Comparison of ENCODE assay signal across 28 cellular contexts in genomic region chr11:33859306-33859705, GRCh38. TPM values are rescaled to one million over a fixed set of nuclear protein-coding genes. Genes with fewer than 3 reads are reported as not detected.
"Had no signal": no experiment of that assay in that cellular context is flagged by ENCODE, and none has a peak within 500 bp of the region (broad histone marks: within the 10 kb centered on the region; RNA-seq: fewer than 3 reads in every experiment).

No MANE protein-coding gene starts in this region.

- H3K36me3 ChIP-seq: brain microvascular endothelial cell had no signal

- H3K4me3 Mint-ChIP-seq: activated CD8-positive, alpha-beta T cell treated with anti-CD3 and anti-CD28 coated beads for 36 hours; activated naive CD8-positive, alpha-beta T cell; activated T-cell treated with anti-CD3 and anti-CD28 coated beads, Interleukin-2, amount 50 U/mL, for 4 hours; activated T-helper 17 cell treated with anti-CD3 and anti-CD28 coated beads, Interleukin-2, amount 50 U/mL, for 72 hours; central memory CD8-positive, alpha-beta T cell; T-cell; T-helper 1 cell treated with Interleukin-12 subunit alpha and Interleukin-12 subunit beta and Interleukin-4 antibody, amounts not matched to agents 30 μg/mL and 1 μg/mL, for 36 hours; WTC11 had no signal

- H3K4me1 Mint-ChIP-seq: activated T-helper 17 cell treated with anti-CD3 and anti-CD28 coated beads, Interleukin-2, amount 50 U/mL, for 72 hours; T-cell had no signal

- ATAC-seq: activated CD8-positive, alpha-beta T cell treated with anti-CD3 and anti-CD28 coated beads for 36 hours; activated T-cell treated with anti-CD3 and anti-CD28 coated beads, Interleukin-2, amount 50 U/mL, for 4 hours; activated T-helper 17 cell treated with anti-CD3 and anti-CD28 coated beads, Interleukin-2, amount 50 U/mL, for 72 hours; T-cell; WTC11 had no signal

- H3K27ac Mint-ChIP-seq: activated CD8-positive, alpha-beta T cell treated with anti-CD3 and anti-CD28 coated beads for 36 hours; activated naive CD8-positive, alpha-beta T cell; activated T-helper 17 cell treated with anti-CD3 and anti-CD28 coated beads, Interleukin-2, amount 50 U/mL, for 72 hours; T-cell; T-helper 1 cell treated with Interleukin-12 subunit alpha and Interleukin-12 subunit beta and Interleukin-4 antibody, amounts not matched to agents 30 μg/mL and 1 μg/mL, for 36 hours; WTC11 had no signal

- H3K27ac ChIP-seq: brain microvascular endothelial cell, coronary artery, epithelial cell of prostate, esophagus squamous epithelium, VCaP had no signal

- H3K36me3 Mint-ChIP-seq: activated naive CD8-positive, alpha-beta T cell; T-cell; WTC11 had no signal

- H3K27me3 ChIP-seq: brain microvascular endothelial cell had no signal

- H3K9me3 Mint-ChIP-seq: activated CD8-positive, alpha-beta T cell treated with anti-CD3 and anti-CD28 coated beads for 36 hours; activated T-cell treated with anti-CD3 and anti-CD28 coated beads, Interleukin-2, amount 50 U/mL, for 4 hours; activated T-helper 17 cell treated with anti-CD3 and anti-CD28 coated beads, Interleukin-2, amount 50 U/mL, for 72 hours; central memory CD8-positive, alpha-beta T cell; T-cell; T-helper 1 cell treated with Interleukin-12 subunit alpha and Interleukin-12 subunit beta and Interleukin-4 antibody, amounts not matched to agents 30 μg/mL and 1 μg/mL, for 36 hours; WTC11 had no signal

- H3K9me3 ChIP-seq: esophagus squamous epithelium had no signal

- DNase-seq: activated CD4-positive, alpha-beta T cell treated with anti-CD3 and anti-CD28 coated beads for 1 hour; activated CD4-positive, alpha-beta T cell treated with anti-CD3 and anti-CD28 coated beads for 4 hours; activated CD4-positive, alpha-beta T cell treated with anti-CD3 and anti-CD28 coated beads, Interleukin-2, amount 50 U/mL, for 1 hour; activated CD4-positive, alpha-beta T cell treated with anti-CD3 and anti-CD28 coated beads, Interleukin-2, amount 50 U/mL, for 48 hours; activated CD8-positive, alpha-beta memory T cell treated with anti-CD3 and anti-CD28 coated beads for 24 hours; activated CD8-positive, alpha-beta T cell treated with anti-CD3 and anti-CD28 coated beads for 36 hours; activated effector memory CD4-positive, alpha-beta T cell treated with Interleukin-2 at 50 U/mL for 16 hours; activated gamma-delta T cell treated with Interleukin-2 at 50 U/mL for 16 hours; activated naive CD4-positive, alpha-beta T cell treated with anti-CD3 and anti-CD28 coated beads, Interleukin-2, amount 50 U/mL, for 16 hours; activated naive CD4-positive, alpha-beta T cell treated with Interleukin-2 at 50 U/mL for 16 hours; activated T-cell treated with anti-CD3 and anti-CD28 coated beads, Interleukin-2, amount 50 U/mL, for 4 hours; amniotic stem cell; anterior cingulate cortex; brain microvascular endothelial cell; effector CD8-positive, alpha-beta T cell; esophagus squamous epithelium; head of caudate nucleus; T-cell; T-helper 9 cell had no signal

- H3K4me3 ChIP-seq: coronary artery, esophagus squamous epithelium had no signal

RNA-seq across cellular contexts. Expression of gene LMO2, which starts 32.6 kb away (rescaled TPM):
- total RNA-seq: activated CD8-positive, alpha-beta T cell treated with anti-CD3 and anti-CD28 coated beads for 36 hours; activated T-helper 17 cell treated with anti-CD3 and anti-CD28 coated beads, Interleukin-2, amount 50 U/mL, for 72 hours; T-helper 2 cell treated with Interferon-gamma antibody and Interleukin-4, amounts not matched to agents 100 ng/mL and 5 ng/mL, for 36 hours had no signal
